Comparison of ENCODE assay signal across 5 cellular contexts in genomic region chrX:153026501-153026900, GRCh38. TPM values are rescaled to one million over a fixed set of nuclear protein-coding genes. Genes with fewer than 3 reads are reported as not detected.
"Had no signal": no experiment of that assay in that cellular context is flagged by ENCODE, and none has a peak within 500 bp of the region (broad histone marks: within the 10 kb centered on the region; RNA-seq: fewer than 3 reads in every experiment).

No MANE protein-coding gene starts in this region.

RNA-seq across cellular contexts. Expression of gene PNMA3, which starts 29.8 kb away (rescaled TPM):
- total RNA-seq: M059J, PC-3, SJSA1 had no signal

RNA-seq across cellular contexts. Expression of gene PNMA5, which starts 32.6 kb away (rescaled TPM):
- total RNA-seq: M059J, PC-3, Peyer's patch, Right ventricle myocardium superior had no signal

RNA-seq across cellular contexts. Expression of gene PNMA6A, which starts 45.8 kb away (rescaled TPM):
- total RNA-seq: M059J, PC-3, SJSA1 had no signal
